8 cellular contexts compared by ENCODE assay signal in genomic region chr19:45817010-45817724, GRCh38. TPM values are rescaled to one million over a fixed set of nuclear protein-coding genes. Genes with fewer than 3 reads are reported as not detected.
DNase-seq lines count a peak whose midpoint lies in the region; ATAC-seq and TF ChIP-seq lines count a peak whose summit lies in the region.

No MANE protein-coding gene starts in this region.

- H3K4me3 Mint-ChIP-seq in activated naive CD8-positive, alpha-beta T cell treated with anti-CD3 and anti-CD28 coated beads, Interleukin-2, amount 50 U/mL, for 24 hours = no peak overlapping the region

- peak; percentile 97 for TF ChIP-seq CTCF in GM12864 (IDR thresholded peaks at IDR 0.05; ENCODE audit: low read depth, low read length, missing control alignments)

- peak; percentile 81 for ATAC-seq in HG02678 (IDR thresholded peaks at IDR 0.05; ENCODE audit: unreplicated experiment)
- peak; percentile 93 for ATAC-seq in activated naive CD8-positive, alpha-beta T cell treated with anti-CD3 and anti-CD28 coated beads, Interleukin-2, amount 50 U/mL, for 24 hours
- ATAC-seq in left cardiac atrium = peak; percentile 86 to 92
- ATAC-seq in HG03469 (IDR thresholded peaks at IDR 0.05; ENCODE audit: unreplicated experiment) = no peak

- H3K36me3 Mint-ChIP-seq in activated naive CD8-positive, alpha-beta T cell treated with anti-CD3 and anti-CD28 coated beads, Interleukin-2, amount 50 U/mL, for 24 hours (ENCODE audit: low read depth) = peaks cover 9% of the 10 kb centered on the region

- intact Hi-C loops in left cardiac atrium (cut with DNase I) = no loop called here

- H3K4me1 Mint-ChIP-seq in activated naive CD8-positive, alpha-beta T cell treated with anti-CD3 and anti-CD28 coated beads, Interleukin-2, amount 50 U/mL, for 24 hours = peaks cover 2% of the 10 kb centered on the region

- no peak overlapping the region for H3K27ac Mint-ChIP-seq in activated naive CD8-positive, alpha-beta T cell treated with anti-CD3 and anti-CD28 coated beads, Interleukin-2, amount 50 U/mL, for 24 hours

- peaks cover 7% of the 10 kb centered on the region for H3K27me3 Mint-ChIP-seq in activated naive CD8-positive, alpha-beta T cell treated with anti-CD3 and anti-CD28 coated beads, Interleukin-2, amount 50 U/mL, for 24 hours

- no peak overlapping the region for H3K4me3 ChIP-seq in GM12864 (ENCODE audit: low read depth, low read length)

- DNase-seq in GM12864 (ENCODE audit: low read depth) = peak; percentile 83
- DNase-seq in NCI-H128 (lab: John Stamatoyannopoulos, UW; ENCODE audit: unreplicated experiment) = peak; percentile 89
- peak; percentile 94 for DNase-seq in SW480 (ENCODE audit: low spot score)
- peak; percentile 98 for DNase-seq in activated naive CD8-positive, alpha-beta T cell treated with anti-CD3 and anti-CD28 coated beads, Interleukin-2, amount 50 U/mL, for 24 hours
- DNase-seq in left cardiac atrium = peak; percentile 94
- DNase-seq in pulmonary artery endothelial cell (ENCODE audit: low read depth, low spot score) = peak; percentile 73

- H3K9me3 Mint-ChIP-seq in activated naive CD8-positive, alpha-beta T cell treated with anti-CD3 and anti-CD28 coated beads, Interleukin-2, amount 50 U/mL, for 24 hours = no peaks in the 10 kb centered on the region

RNA-seq across cellular contexts. Expression of gene RSPH6A, which starts 2.1 kb away (rescaled TPM):
- total RNA-seq in left cardiac atrium (not detected), pulmonary artery endothelial cell (0.04 and 0.07 TPM in 2 replicates)

RNA-seq across cellular contexts. Expression of gene DMWD, which starts 24.5 kb away (rescaled TPM):
- total RNA-seq in left cardiac atrium (10 to 100 TPM; 55.3 to 57.7 TPM), pulmonary artery endothelial cell (27.2 and 37.3 TPM in 2 replicates)

RNA-seq across cellular contexts. Expression of gene DMPK, which starts 34.9 kb away (rescaled TPM):
- 100 to 1,000 TPM; 200 to 241 TPM for total RNA-seq in left cardiac atrium
- 6.0 and 9.0 TPM in 2 replicates for total RNA-seq in pulmonary artery endothelial cell

RNA-seq across cellular contexts. Expression of gene SYMPK, which starts 45.8 kb away (rescaled TPM):
- total RNA-seq in left cardiac atrium (10 to 100 TPM; 29.0 to 29.6 TPM), pulmonary artery endothelial cell (34.1 and 43.3 TPM in 2 replicates)

RNA-seq across cellular contexts. Expression of gene FOXA3, which starts 47.0 kb away (rescaled TPM):
- not detected for total RNA-seq in left cardiac atrium
- not detected in 2 replicates for total RNA-seq in pulmonary artery endothelial cell

Comparison
In these comparisons a context has a peak if more than half of its experiments do, and no peak if none do; other contexts are left out.
1. RNA of gene DMPK, which starts 34.9 kb away (total RNA-seq): 200 to 241 TPM in left cardiac atrium; 6.0 to 9.0 TPM in pulmonary artery endothelial cell; every median in the first group is over 10 times any median in the second.
2. Peak in every context shown above with its lines, with median percentiles within 50 percentile points of each other: DNase-seq.